In the genomic region with DNA sequence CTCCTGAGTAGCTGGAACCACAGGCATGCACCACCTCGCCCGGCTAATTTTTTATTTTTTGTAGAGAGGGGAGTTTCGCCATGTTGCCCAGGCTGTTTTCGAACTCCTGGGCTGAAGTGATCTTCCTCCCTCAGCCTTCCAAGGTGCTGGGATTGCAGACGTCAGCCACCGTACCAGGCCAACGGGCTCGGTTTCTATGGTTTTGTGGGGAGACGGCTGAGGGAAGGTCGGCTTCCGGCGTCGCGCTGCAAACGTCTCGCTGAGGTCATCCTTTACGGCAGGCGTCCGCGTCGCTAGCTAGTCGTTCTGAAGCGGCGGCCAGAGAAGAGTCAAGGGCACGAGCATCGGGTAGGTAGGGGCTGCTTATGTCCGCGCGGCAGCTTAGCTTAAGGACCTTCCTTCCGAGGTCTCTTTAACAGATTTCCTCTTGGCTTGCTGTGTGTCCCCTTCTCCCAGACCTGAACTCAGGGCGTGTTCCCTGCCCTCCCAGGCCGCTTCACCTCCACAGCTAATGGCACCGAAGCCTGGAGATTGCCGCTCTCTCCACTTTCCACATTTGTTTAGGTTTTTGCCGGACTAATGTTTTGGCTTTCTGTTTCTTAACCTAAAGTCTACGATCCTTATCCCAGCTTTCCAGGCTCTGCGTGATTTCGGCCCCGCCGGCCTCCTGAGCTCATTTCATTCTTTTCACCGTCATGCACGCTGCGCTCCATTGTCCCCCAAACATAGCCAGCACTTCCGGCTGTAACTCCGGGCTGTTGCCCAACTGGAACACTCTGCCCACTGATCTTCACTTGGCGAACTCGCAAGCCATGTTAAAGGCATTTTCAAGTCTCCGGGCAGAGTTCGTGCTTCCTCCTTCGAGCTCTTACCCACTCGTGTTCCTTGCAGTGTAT, we compare ENCODE assay signal across 8 cellular contexts. TPM values are rescaled to one million over a fixed set of nuclear protein-coding genes. Genes with fewer than 3 reads are reported as not detected.
DNase-seq lines count a peak whose midpoint lies in the region; ATAC-seq and TF ChIP-seq lines count a peak whose summit lies in the region.

TSS of gene NDUFS5 (plus strand) at position 300 of the 896 bp plus-strand sequence. CDS start 2,375 bp downstream, outside the sequence.

- ATAC-seq in GM21515 (IDR thresholded peaks at IDR 0.05; ENCODE audit: unreplicated experiment) = peak; percentile 78

- no peaks in the 10 kb centered on the region for H3K27me3 ChIP-seq in mononuclear cell (ENCODE audit: insufficient read depth, low read length)

- H3K9me3 ChIP-seq in mononuclear cell (ENCODE audit: low read depth, low read length) = no peaks in the 10 kb centered on the region

- H3K4me1 ChIP-seq in mononuclear cell (ENCODE audit: insufficient read depth, low read length) = peaks cover 15% of the 10 kb centered on the region

- DNase-seq in Caki2 (ENCODE audit: low read depth) (peak; percentile 90), HuH-7.5 (ENCODE audit: low spot score) (peak; percentile 45), OCI-M1 (lab: John Stamatoyannopoulos, UW) (peak; percentile 93), activated T-cell treated with anti-CD3 and anti-CD28 coated beads for 24 hours (ENCODE audit: low read depth) (peak; percentile 73), epithelial cell of esophagus (ENCODE audit: low read depth) (peak; percentile 91)
- DNase-seq in stimulated activated CD8-positive, alpha-beta memory T cell treated with anti-CD3 and anti-CD28 coated beads, Interleukin-2, amount 100 ng/mL, for 48 hours (ENCODE audit: low read depth in 2 of 2) = peak; percentile 73 to 76

- H3K4me3 ChIP-seq in epithelial cell of esophagus (ENCODE audit: low read length) = peak within 1 kb of the TSS; percentile 90
- H3K4me3 ChIP-seq in mononuclear cell (ENCODE audit: low read length) = peak within 1 kb of the TSS; percentile 79

- TF ChIP-seq CTCF in epithelial cell of esophagus (IDR thresholded peaks at IDR 0.05; ENCODE audit: insufficient read depth, low read depth, low read length, missing control alignments) = no peak

- in situ Hi-C loops in Caki2 (cut with HindIII; ENCODE audit: low pct_unique_long_range_greater_than_20kb, low sequenced_read_pairs) = no loop called here

RNA-seq across cellular contexts. Expression of gene NDUFS5, which starts in this region (rescaled TPM):
- 693 and 857 TPM in 2 replicates for total RNA-seq in Caki2 (2014; rRNA removed; shearing (Covaris generic); ENCODE audit: low replicate concordance)
- total RNA-seq in mononuclear cell = 272 TPM

Comparison
In these comparisons a context has a peak if more than half of its experiments do, and no peak if none do; other contexts are left out.
1. Peak in every context shown above with its lines: DNase-seq, ATAC-seq and H3K4me3 ChIP-seq.